In genomic region chr16:65319621-65320231, GRCh38 we compare ENCODE assay signal across 17 cellular contexts.
"Had no signal": no experiment of that assay in that cellular context is flagged by ENCODE, and none has a peak within 500 bp of the region (broad histone marks: within the 10 kb centered on the region; RNA-seq: fewer than 3 reads in every experiment).

No MANE protein-coding gene starts in this region.

- ATAC-seq: activated CD4-positive, CD25-positive, alpha-beta regulatory T cell treated with anti-CD3 and anti-CD28 coated beads, Interleukin-2, amount 50 U/mL, for 24 hours; left ventricle myocardium superior; mucosa of descending colon; sciatic nerve; stimulated activated memory B cell treated with anti-CD40 and anti-IgM and Interleukin-4, amounts not matched to agents 10 μg/mL and 1 μg/mL and 100 μg/mL, for 72 hours had no signal

- DNase-seq: activated CD4-positive, alpha-beta memory T cell treated with anti-CD3 and anti-CD28 coated beads, Interleukin-2, amount 10 ng/mL, durations not matched to agents 7 days and 5 days; activated CD4-positive, alpha-beta T cell treated with anti-CD3 and anti-CD28 coated beads, Interleukin-2, amount 10 ng/mL, durations not matched to agents 24 days and 14 days; activated effector memory CD4-positive, alpha-beta T cell treated with anti-CD3 and anti-CD28 coated beads, Interleukin-2, amount 50 U/mL, for 16 hours; activated naive CD4-positive, alpha-beta T cell treated with anti-CD3 and anti-CD28 coated beads, Interleukin-2, amount 10 ng/mL, durations not matched to agents 7 days and 5 days; effector CD4-positive, alpha-beta T cell; foreskin keratinocyte; immature natural killer cell; left ventricle myocardium superior; mucosa of descending colon; nephron progenitor cell; occipital lobe; small intestine; stimulated activated CD4-positive, alpha-beta T cell treated with anti-CD3 and anti-CD28 coated beads, Interleukin-2, amount 100 ng/mL, for 24 hours had no signal

- H3K4me3 ChIP-seq: mucosa of descending colon, vagina had no signal

- H3K27me3 ChIP-seq: foreskin keratinocyte, vagina had no signal

- H3K27ac ChIP-seq: foreskin keratinocyte, vagina had no signal

- H3K4me1 ChIP-seq: vagina had no signal

- H3K9me3 ChIP-seq: mucosa of descending colon, vagina had no signal

- H3K36me3 ChIP-seq: vagina had no signal
